In genomic region chr14:77290705-77291104, GRCh38 we compare ENCODE assay signal across 3 cellular contexts.
TF ChIP-seq lines count a peak whose summit lies in the region.

No MANE protein-coding gene starts in this region.

TF ChIP-seq in A549, 52 proteins besides CTCF, POLR2A, EP300 and RAD21:
- TF ChIP-seq HOXA7 (CRISPR knock-in tag; IDR thresholded peaks at IDR 0.05) (no peak), HMGXB4 (CRISPR knock-in tag; IDR thresholded peaks at IDR 0.05; ENCODE audit: borderline replicate concordance) (no peak), JUNB (IDR thresholded peaks at IDR 0.05) (no peak), POLR2AphosphoS2 (conservative IDR thresholded peaks at IDR 0.05; ENCODE audit: low read length) (no peak), HDAC2 (IDR thresholded peaks at IDR 0.05) (no peak)

TF ChIP-seq in GM23338, 12 proteins besides CTCF, POLR2A, EP300 and RAD21:
- no peak for TF ChIP-seq ETS1 (IDR thresholded peaks at IDR 0.05)
- TF ChIP-seq EZH2 (IDR thresholded peaks at IDR 0.05; ENCODE audit: low read depth, unreplicated experiment) = no peak
- TF ChIP-seq ZNF462 (CRISPR knock-in tag; IDR thresholded peaks at IDR 0.05) = no peak
- no peak for TF ChIP-seq ZNF114 (CRISPR knock-in tag; IDR thresholded peaks at IDR 0.05)
- TF ChIP-seq CREB1 (CRISPR knock-in tag; IDR thresholded peaks at IDR 0.05; ENCODE audit: low read depth) = no peak
- no peak for TF ChIP-seq NANOG (IDR thresholded peaks at IDR 0.05; ENCODE audit: borderline replicate concordance)
- TF ChIP-seq REST (IDR thresholded peaks at IDR 0.05; ENCODE audit: unreplicated experiment) = no peak
- no peak for TF ChIP-seq JUNB (IDR thresholded peaks at IDR 0.05; ENCODE audit: unreplicated experiment)
- TF ChIP-seq ZNF331 (CRISPR knock-in tag; IDR thresholded peaks at IDR 0.05; ENCODE audit: low read depth) = no peak

TF ChIP-seq in SK-N-SH treated with all-trans-retinoic acid at 6 μM for 48 hours, 23 proteins besides CTCF, POLR2A, EP300 and RAD21:
- TF ChIP-seq BACH2 (CRISPR knock-in tag; IDR thresholded peaks at IDR 0.05; ENCODE audit: borderline replicate concordance) (no peak), ZC3H10 (CRISPR knock-in tag; IDR thresholded peaks at IDR 0.05) (no peak), CREB5 (CRISPR knock-in tag; IDR thresholded peaks at IDR 0.05; ENCODE audit: low read depth) (no peak), RARB (CRISPR knock-in tag; IDR thresholded peaks at IDR 0.05) (no peak), ISL1 (CRISPR knock-in tag; IDR thresholded peaks at IDR 0.05) (no peak), ARNTL (CRISPR knock-in tag; IDR thresholded peaks at IDR 0.05; ENCODE audit: borderline replicate concordance, low read depth) (no peak), GLIS3 (CRISPR knock-in tag; IDR thresholded peaks at IDR 0.05) (no peak), PPARA (CRISPR knock-in tag; IDR thresholded peaks at IDR 0.05; ENCODE audit: borderline replicate concordance) (no peak), ZNF8 (CRISPR knock-in tag; IDR thresholded peaks at IDR 0.05) (no peak), ESRRG (CRISPR knock-in tag; IDR thresholded peaks at IDR 0.05) (no peak), ZFP3 (CRISPR knock-in tag; IDR thresholded peaks at IDR 0.05) (no peak), ZFP30 (CRISPR knock-in tag; IDR thresholded peaks at IDR 0.05) (no peak), ZNF565 (CRISPR knock-in tag; conservative IDR thresholded peaks at IDR 0.05; ENCODE audit: low read depth) (no peak), ZNF70 (CRISPR knock-in tag; IDR thresholded peaks at IDR 0.05) (no peak), CSDC2 (CRISPR knock-in tag; IDR thresholded peaks at IDR 0.05) (no peak), POU6F1 (CRISPR knock-in tag; IDR thresholded peaks at IDR 0.05; ENCODE audit: borderline replicate concordance, low read depth) (no peak), CSRNP3 (CRISPR knock-in tag; IDR thresholded peaks at IDR 0.05) (no peak), TSHZ2 (CRISPR knock-in tag; IDR thresholded peaks at IDR 0.05) (no peak), TOX (CRISPR knock-in tag; IDR thresholded peaks at IDR 0.05; ENCODE audit: borderline replicate concordance) (no peak)
